Comparison of ENCODE assay signal across 4 cellular contexts in the genomic region with DNA sequence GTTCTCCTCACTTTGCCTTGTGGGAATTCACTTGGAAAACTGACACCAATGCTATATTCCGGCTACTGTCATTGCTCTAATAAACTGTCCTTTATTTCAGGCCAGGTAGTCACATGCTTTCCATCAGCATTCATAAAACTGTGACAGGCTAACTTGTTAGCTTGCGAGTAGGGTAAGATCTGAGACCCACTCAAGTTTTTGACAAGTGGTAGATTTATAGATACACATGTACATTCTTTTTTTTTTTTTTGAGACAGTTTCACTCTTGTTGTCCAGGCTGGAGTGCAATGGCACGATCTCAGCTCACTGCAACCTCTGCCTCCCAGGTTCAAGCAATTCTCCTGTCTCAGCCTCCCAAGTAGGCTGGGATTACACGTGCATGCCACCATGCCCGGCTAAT. TPM values are rescaled to one million over a fixed set of nuclear protein-coding genes. Genes with fewer than 3 reads are reported as not detected.
DNase-seq lines count a peak whose midpoint lies in the region; TF ChIP-seq lines count a peak whose summit lies in the region.
"Not testable (repeated sequence)": the region's sequence is repeated elsewhere in the genome, so short reads cannot be mapped to it uniquely, and the experiment has no call there.

No MANE protein-coding gene starts in this region.

- not testable (repeated sequence) for H4K20me1 ChIP-seq in mammary epithelial cell (ENCODE audit: insufficient read depth, low read length)

- not testable (repeated sequence) for DNase-seq in CD8-positive, alpha-beta memory T cell; SK-N-MC (ENCODE audit: low read depth, low spot score); mammary epithelial cell; nephron progenitor cell

- 98% methylated on average over 5 of the region's 5 CpGs for WGBS in mammary epithelial cell (ENCODE audit: low coverage, missing lambda C conversion rate)

- intact Hi-C loops in mammary epithelial cell (cut with micrococcal nuclease): loop anchor here (2.0 kb wide), 1 partner anchor 79 kb away; the partner anchor contains the start of gene MAT2A

- BruUV-seq in mammary epithelial cell (replicated peaks; lab: Mats Ljungman, UMichigan): not testable (repeated sequence)

- H2AFZ ChIP-seq in mammary epithelial cell (ENCODE audit: low read depth, low read length): not testable (repeated sequence)

- not testable (repeated sequence) for H3K27me3 Mint-ChIP-seq in CD8-positive, alpha-beta memory T cell; nephron progenitor cell (ENCODE audit: low read depth, poor library complexity)

- not testable (repeated sequence) for TF ChIP-seq CTCF in mammary epithelial cell (conservative IDR thresholded peaks at IDR 0.05 in 1 of 2, IDR thresholded peaks at IDR 0.05 in 1 of 2; ENCODE audit: extremely low read depth in 1 of 2, insufficient read depth in 1 of 2, low read depth in 1 of 2, low read length in 2 of 2); nephron progenitor cell (IDR thresholded peaks at IDR 0.05)

- dilution Hi-C loops in mammary epithelial cell (cut with HindIII; ENCODE audit: low sequenced_read_pairs): not testable (repeated sequence)

- H3K4me2 ChIP-seq in mammary epithelial cell (ENCODE audit: insufficient read depth, low read depth, low read length): peak overlapping the region; percentile 60

- H3K27me3 ChIP-seq in CD8-positive, alpha-beta memory T cell (ENCODE audit: insufficient read depth, low read length, poor library complexity, severe bottlenecking); mammary epithelial cell (ENCODE audit: insufficient read depth, low read length): not testable (repeated sequence)

- not testable (repeated sequence) for H3K9me3 ChIP-seq in CD8-positive, alpha-beta memory T cell (ENCODE audit: low read length); SK-N-MC (ENCODE audit: low read depth, low read length); mammary epithelial cell (replicated peaks; ENCODE audit: insufficient read depth, low read length)

- peaks cover 0 to 34% (median 11%) of the 10 kb centered on the region in 3 donors for H3K36me3 Mint-ChIP-seq in CD8-positive, alpha-beta memory T cell
- peaks cover 15% of the 10 kb centered on the region for H3K36me3 Mint-ChIP-seq in nephron progenitor cell (ENCODE audit: low read depth)

- H3K4me1 Mint-ChIP-seq in CD8-positive, alpha-beta memory T cell: peaks cover 18 to 32% (median 29%) of the 10 kb centered on the region in 3 donors
- H3K4me1 Mint-ChIP-seq in nephron progenitor cell: not testable (repeated sequence)

- H3K9me3 Mint-ChIP-seq in CD8-positive, alpha-beta memory T cell; nephron progenitor cell: not testable (repeated sequence)

- POLR2A ChIA-PET in CD8-positive, alpha-beta memory T cell (lab: Charles Lee): interaction anchor here (1.2 to 1.3 kb wide), 2 partner anchors 10 to 22 kb away, joined by 4 to 6 read pairs; partner anchors contain the start of gene RNF181

- H3K4me3 ChIP-seq in CD8-positive, alpha-beta memory T cell (ENCODE audit: low read length): not testable (repeated sequence)
- H3K4me3 ChIP-seq in SK-N-MC: peak overlapping the region; percentile 99
- peak overlapping the region in 1 of 3 experiments; percentile 98 for H3K4me3 ChIP-seq in mammary epithelial cell (replicated peaks in 1 of 3; ENCODE audit: insufficient read depth in 1 of 3, low read depth in 2 of 3, low read length in 3 of 3)

- CTCF ChIA-PET in CD8-positive, alpha-beta memory T cell (lab: Charles Lee): interaction anchor here (0.6 to 1.0 kb wide), 3 partner anchors 14 to 22 kb away, joined by 3 to 4 read pairs (median 3); partner anchors contain the start of genes RNF181 and TMEM150A
- CTCF ChIA-PET in mammary epithelial cell (lab: Charles Lee; ENCODE audit: low non-redundant PET): not testable (repeated sequence)

- peaks cover 56% of the 10 kb centered on the region for H3K79me2 ChIP-seq in mammary epithelial cell (ENCODE audit: insufficient read depth, low read length)

- H3K4me1 ChIP-seq in CD8-positive, alpha-beta memory T cell (ENCODE audit: insufficient read depth, low read length): peaks cover 21% of the 10 kb centered on the region
- H3K4me1 ChIP-seq in mammary epithelial cell (ENCODE audit: insufficient read depth, low read length): peaks cover 10% of the 10 kb centered on the region

- not testable (repeated sequence) for H3K27ac ChIP-seq in CD8-positive, alpha-beta memory T cell (ENCODE audit: low read depth, low read length); SK-N-MC; mammary epithelial cell (ENCODE audit: insufficient read depth, low read depth, low read length)

- in situ Hi-C loops in mammary epithelial cell (cut with MboI; ENCODE audit: low sequenced_read_pairs in 2 of 2): not testable (repeated sequence)

- peak overlapping the region; percentile 95 to 99 (median 96) for H3K4me3 Mint-ChIP-seq in CD8-positive, alpha-beta memory T cell
- peak overlapping the region; percentile 93 for H3K4me3 Mint-ChIP-seq in nephron progenitor cell

- H3K9ac ChIP-seq in SK-N-MC (ENCODE audit: insufficient read length) (peak overlapping the region; percentile 92), mammary epithelial cell (ENCODE audit: insufficient read depth, low read length) (peak overlapping the region; percentile 82)

- peaks cover 18% of the 10 kb centered on the region for H3K36me3 ChIP-seq in CD8-positive, alpha-beta memory T cell (ENCODE audit: insufficient read depth, low read length)
- H3K36me3 ChIP-seq in SK-N-MC (ENCODE audit: insufficient read depth, low read length) (peaks cover 45% of the 10 kb centered on the region), mammary epithelial cell (ENCODE audit: insufficient read depth, low read length) (peaks cover 12% of the 10 kb centered on the region)

- peak overlapping the region in 5 of 8 donors; percentile 21 to 94 (median 68) for H3K27ac Mint-ChIP-seq in CD8-positive, alpha-beta memory T cell
- not testable (repeated sequence) for H3K27ac Mint-ChIP-seq in nephron progenitor cell

RNA-seq across cellular contexts. Expression of gene USP39, which starts 1.7 kb away (rescaled TPM):
- total RNA-seq in CD8-positive, alpha-beta memory T cell: 100 to 1,000 TPM; 105 to 108 TPM
- polyA plus RNA-seq in CD8-positive, alpha-beta memory T cell: 66.1 TPM
- total RNA-seq in mammary epithelial cell: 10 to 100 TPM; 31.2 to 53.3 TPM
- 56.3 TPM for polyA plus RNA-seq in mammary epithelial cell
- polyA minus RNA-seq in mammary epithelial cell: 50.5 TPM

RNA-seq across cellular contexts. Expression of gene C2orf68, which starts 5.9 kb away (rescaled TPM):
- total RNA-seq in CD8-positive, alpha-beta memory T cell: 10 to 100 TPM; 26.7 to 27.3 TPM
- 17.9 TPM for polyA plus RNA-seq in CD8-positive, alpha-beta memory T cell
- 10 to 100 TPM; 10.8 to 21.9 TPM for total RNA-seq in mammary epithelial cell
- 7.0 TPM for polyA plus RNA-seq in mammary epithelial cell
- 48.4 TPM for polyA minus RNA-seq in mammary epithelial cell

RNA-seq across cellular contexts. Expression of gene TMEM150A, which starts 15.2 kb away (rescaled TPM):
- 1 to 10 TPM; 6.3 to 7.6 TPM for total RNA-seq in CD8-positive, alpha-beta memory T cell
- polyA plus RNA-seq in CD8-positive, alpha-beta memory T cell: 13.2 TPM
- total RNA-seq in mammary epithelial cell: 10 to 100 TPM; 12.5 to 14.2 TPM
- polyA plus RNA-seq in mammary epithelial cell: 11.4 TPM
- polyA minus RNA-seq in mammary epithelial cell: 19.7 TPM

RNA-seq across cellular contexts. Expression of gene RNF181, which starts 22.2 kb away (rescaled TPM):
- total RNA-seq in CD8-positive, alpha-beta memory T cell: 10 to 100 TPM; 88.2 to 95.1 TPM
- 181 TPM for polyA plus RNA-seq in CD8-positive, alpha-beta memory T cell
- total RNA-seq in mammary epithelial cell: 100 to 1,000 TPM; 101 to 109 TPM
- 269 TPM for polyA plus RNA-seq in mammary epithelial cell
- 193 TPM for polyA minus RNA-seq in mammary epithelial cell

RNA-seq across cellular contexts. Expression of gene VAMP5, which starts 33.5 kb away (rescaled TPM):
- total RNA-seq in CD8-positive, alpha-beta memory T cell: 10 to 100 TPM; 26.4 to 28.0 TPM
- 151 TPM for polyA plus RNA-seq in CD8-positive, alpha-beta memory T cell
- 1 to 10 TPM; 2.2 to 7.3 TPM for total RNA-seq in mammary epithelial cell
- 6.0 TPM for polyA plus RNA-seq in mammary epithelial cell
- polyA minus RNA-seq in mammary epithelial cell: 10.2 TPM
